Comparison of ENCODE assay signal across 12 cellular contexts in genomic region chr17:27322690-27323508, GRCh38. TPM values are rescaled to one million over a fixed set of nuclear protein-coding genes. Genes with fewer than 3 reads are reported as not detected.
A peak's percentile ranks its signal among the peaks of the same experiment; 100 is the strongest.
DNase-seq lines count a peak whose midpoint lies in the region; ATAC-seq and TF ChIP-seq lines count a peak whose summit lies in the region.
"Had no signal": no experiment of that assay in that cellular context is flagged by ENCODE, and none has a peak within 500 bp of the region (broad histone marks: within the 10 kb centered on the region; RNA-seq: fewer than 3 reads in every experiment).

No MANE protein-coding gene starts in this region.

- H3K4me1 Mint-ChIP-seq in type B pancreatic cell (ENCODE audit: unreplicated experiment): peaks cover 5% of the 10 kb centered on the region

- H3K9me3 Mint-ChIP-seq in type B pancreatic cell: no peaks in the 10 kb centered on the region
- H3K9me3 Mint-ChIP-seq: neural progenitor cell; stimulated activated memory B cell treated with anti-CD40 and anti-IgM and Interleukin-4, amounts not matched to agents 10 μg/mL and 1 μg/mL and 100 μg/mL, for 72 hours had no signal

- no peaks in the 10 kb centered on the region for H3K27me3 Mint-ChIP-seq in type B pancreatic cell
- H3K27me3 Mint-ChIP-seq: stimulated activated memory B cell treated with anti-CD40 and anti-IgM and Interleukin-4, amounts not matched to agents 10 μg/mL and 1 μg/mL and 100 μg/mL, for 72 hours had no signal

- H2AFZ ChIP-seq in mesenchymal stem cell (ENCODE audit: low read depth, low read length): no peak overlapping the region
- H2AFZ ChIP-seq: neural progenitor cell had no signal

- H3K4me3 ChIP-seq in colonic mucosa (no peak overlapping the region), mesenchymal stem cell (ENCODE audit: insufficient read depth in 1 of 2, low read depth in 1 of 2, low read length in 2 of 2) (no peak overlapping the region)
- H3K4me3 ChIP-seq: neural progenitor cell had no signal

- no peak overlapping the region for H2BK5ac ChIP-seq in mesenchymal stem cell (ENCODE audit: low read depth, low read length, poor library complexity, severe bottlenecking)

- H3K9ac ChIP-seq in colonic mucosa (ENCODE audit: low read depth in 2 of 2, low read length in 2 of 2): peak overlapping the region in 1 of 2 donors; percentile 51
- peak overlapping the region; percentile 36 for H3K9ac ChIP-seq in mesenchymal stem cell (ENCODE audit: low read length)
- H3K9ac ChIP-seq: neural progenitor cell, SK-N-SH had no signal

- TF ChIP-seq CTCF in colonic mucosa (IDR thresholded peaks at IDR 0.05) (no peak), type B pancreatic cell (conservative IDR thresholded peaks at IDR 0.05) (no peak)

- no peak overlapping the region for H3K4me2 ChIP-seq in mesenchymal stem cell (ENCODE audit: low read length, poor library complexity, severe bottlenecking)
- H3K4me2 ChIP-seq: neural progenitor cell, SK-N-SH had no signal

- intact Hi-C loops in colonic mucosa (cut with DNase I): no loop called here

- no peak overlapping the region for H3K23ac ChIP-seq in mesenchymal stem cell (ENCODE audit: low read length in 2 of 2)

- no peak overlapping the region for H2BK120ac ChIP-seq in mesenchymal stem cell (ENCODE audit: low read depth, low read length)

- H3K27me3 ChIP-seq in colonic mucosa (no peaks in the 10 kb centered on the region), mesenchymal stem cell (ENCODE audit: control insufficient read depth in 1 of 2, insufficient read depth in 1 of 2, low read length in 2 of 2) (no peaks in the 10 kb centered on the region)
- H3K27me3 ChIP-seq: neural progenitor cell had no signal

- no peak overlapping the region for H3K18ac ChIP-seq in mesenchymal stem cell (ENCODE audit: low read depth in 1 of 2, low read length in 2 of 2)

- no peak overlapping the region for H2AK5ac ChIP-seq in mesenchymal stem cell (ENCODE audit: low read length, severe bottlenecking)

- H3K4me3 Mint-ChIP-seq in type B pancreatic cell: no peak overlapping the region
- H3K4me3 Mint-ChIP-seq: neural progenitor cell; stimulated activated memory B cell treated with anti-CD40 and anti-IgM and Interleukin-4, amounts not matched to agents 10 μg/mL and 1 μg/mL and 100 μg/mL, for 72 hours had no signal

- no peak for ATAC-seq in HG03571 (IDR thresholded peaks at IDR 0.05; ENCODE audit: unreplicated experiment)
- ATAC-seq: stimulated activated memory B cell treated with anti-CD40 and anti-IgM and Interleukin-4, amounts not matched to agents 10 μg/mL and 1 μg/mL and 100 μg/mL, for 72 hours had no signal

- no peak overlapping the region for H3K4ac ChIP-seq in mesenchymal stem cell (ENCODE audit: low read depth in 1 of 2, low read length in 2 of 2)

- no peaks in the 10 kb centered on the region for H3K36me3 ChIP-seq in colonic mucosa
- peaks cover 11 to 15% of the 10 kb centered on the region in 2 experiments for H3K36me3 ChIP-seq in mesenchymal stem cell (ENCODE audit: control insufficient read depth in 1 of 2, insufficient read depth in 2 of 2, low read depth in 1 of 2, low read length in 2 of 2)
- H3K36me3 ChIP-seq: neural progenitor cell had no signal

- whole genome bisulfite sequencing in mesenchymal stem cell: 91% methylated on average over 4 of the region's 4 CpGs

- H2BK12ac ChIP-seq in mesenchymal stem cell (ENCODE audit: low read length in 2 of 2): no peak overlapping the region

- H3K4me1 ChIP-seq in colonic mucosa (peaks cover 12% of the 10 kb centered on the region), mesenchymal stem cell (ENCODE audit: control insufficient read depth, insufficient read depth, low read depth, low read length) (peaks cover 7% of the 10 kb centered on the region)
- H3K4me1 ChIP-seq: neural progenitor cell had no signal

- no peaks in the 10 kb centered on the region for H3K9me3 ChIP-seq in colonic mucosa
- no peaks in the 10 kb centered on the region for H3K9me3 ChIP-seq in mesenchymal stem cell (ENCODE audit: control insufficient read depth, low read length)
- H3K9me3 ChIP-seq: SK-N-SH had no signal

- DNase-seq in activated CD8-positive, alpha-beta memory T cell treated with anti-CD3 and anti-CD28 coated beads for 24 hours: peak; percentile 21
- DNase-seq in activated CD8-positive, alpha-beta memory T cell treated with anti-CD3 and anti-CD28 coated beads, Interleukin-2, amount 50 U/mL, for 48 hours: no peak
- DNase-seq in colonic mucosa: no peak
- DNase-seq in mesenchymal stem cell: no peak
- no peak for DNase-seq in type B pancreatic cell (ENCODE audit: extremely low spot score, unreplicated experiment)
- no peak for DNase-seq in GM03348 (ENCODE audit: low spot score)
- DNase-seq in SIG-M5 treated with dmso at 0.1 percent for 504 hours (lab: John Stamatoyannopoulos, UW; ENCODE audit: unreplicated experiment): no peak
- DNase-seq: Karpas-422, SK-N-SH had no signal

- H3K14ac ChIP-seq in mesenchymal stem cell (ENCODE audit: low read length in 2 of 2): no peak overlapping the region

- peak overlapping the region; percentile 64 for H3K27ac ChIP-seq in colonic mucosa
- no peak overlapping the region for H3K27ac ChIP-seq in mesenchymal stem cell (ENCODE audit: low read length, poor library complexity, severe bottlenecking)
- H3K27ac ChIP-seq: neural progenitor cell had no signal

- H4K8ac ChIP-seq in mesenchymal stem cell (ENCODE audit: low read length): no peak overlapping the region

- H3K27ac Mint-ChIP-seq in type B pancreatic cell: peak overlapping the region; percentile 85
- H3K27ac Mint-ChIP-seq: neural progenitor cell; stimulated activated memory B cell treated with anti-CD40 and anti-IgM and Interleukin-4, amounts not matched to agents 10 μg/mL and 1 μg/mL and 100 μg/mL, for 72 hours had no signal

- peaks cover 4% of the 10 kb centered on the region for H3K79me1 ChIP-seq in mesenchymal stem cell (replicated peaks; ENCODE audit: low read length, poor library complexity, severe bottlenecking)

- no peak overlapping the region for H2BK15ac ChIP-seq in mesenchymal stem cell (ENCODE audit: low read depth, poor library complexity, severe bottlenecking)

- H4K91ac ChIP-seq in mesenchymal stem cell (ENCODE audit: low read length): no peak overlapping the region

- H3K36me3 Mint-ChIP-seq in type B pancreatic cell: no peaks in the 10 kb centered on the region

RNA-seq across cellular contexts. Expression of gene WSB1, which starts 29.0 kb away (rescaled TPM):
- total RNA-seq in colonic mucosa (100 to 1,000 TPM in 1 of 2 donors, 10 to 100 TPM in 1; 94.2 to 150 TPM), type B pancreatic cell (ENCODE audit: low replicate concordance) (259 and 270 TPM in 2 replicates)
- polyA plus RNA-seq in mesenchymal stem cell (2013, experiment 1 of 2): 72.2 TPM
- polyA plus RNA-seq in mesenchymal stem cell (2013, experiment 2 of 2): 74.8 TPM
